ENCODE assay signal across 1 cellular context in the genomic region with DNA sequence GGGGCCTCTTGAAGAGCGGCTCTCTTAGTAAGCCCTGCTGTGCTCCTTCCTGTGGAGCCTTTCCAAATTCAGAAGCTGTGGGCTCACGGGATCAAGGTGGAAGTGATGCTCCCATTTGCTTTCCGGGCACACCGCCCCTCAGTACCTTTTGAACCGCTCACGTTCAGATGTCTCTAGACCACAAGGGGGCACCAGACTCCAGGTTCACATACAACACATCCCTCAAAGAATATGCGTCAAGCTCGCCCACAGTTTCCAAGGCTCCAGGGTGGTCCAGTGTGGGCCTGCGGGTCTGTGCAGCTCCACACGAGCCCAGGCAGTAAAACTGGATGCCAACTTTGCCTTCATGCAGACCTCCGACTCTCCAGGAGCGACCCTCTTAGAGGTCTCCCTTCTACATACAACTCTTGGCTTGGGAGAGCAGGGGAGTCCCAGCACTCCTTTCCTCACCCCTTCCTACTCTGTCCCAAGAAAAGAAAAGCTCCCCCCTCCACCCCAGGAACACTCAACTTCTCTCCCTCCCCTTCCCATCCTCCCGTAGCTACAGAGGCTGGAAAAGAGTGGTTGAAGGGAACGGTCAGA.
TF ChIP-seq lines count a peak whose summit lies in the region.

No MANE protein-coding gene starts in this region.

TF ChIP-seq in IMR-90, 13 proteins besides CTCF, POLR2A, EP300 and RAD21 (continued from another document):
- TF ChIP-seq SMC3 (IDR thresholded peaks at IDR 0.05; ENCODE audit: low read depth, low read length), result 0 out of 2 replicates have a peak, but pooled peaks have one; percentile 31
- TF ChIP-seq RCOR1 (IDR thresholded peaks at IDR 0.05; ENCODE audit: insufficient replicate concordance, low read length), result no peak
- TF ChIP-seq MXI1 (IDR thresholded peaks at IDR 0.05; ENCODE audit: borderline replicate concordance, low read depth, low read length), result no peak
- no peak for TF ChIP-seq RFX5 (IDR thresholded peaks at IDR 0.05; ENCODE audit: low read depth, low read length)
